8 cellular contexts compared by ENCODE assay signal in genomic region chr14:73770977-73771847, GRCh38. TPM values are rescaled to one million over a fixed set of nuclear protein-coding genes. Genes with fewer than 3 reads are reported as not detected.
DNase-seq lines count a peak whose midpoint lies in the region; ATAC-seq and TF ChIP-seq lines count a peak whose summit lies in the region.

No MANE protein-coding gene starts in this region.

- H3K4me3 Mint-ChIP-seq in activated CD4-positive, alpha-beta T cell treated with anti-CD3 and anti-CD28 coated beads for 36 hours = peak overlapping the region; percentile 30
- peak overlapping the region; percentile 23 for H3K4me3 Mint-ChIP-seq in central memory CD8-positive, alpha-beta T cell

- no peaks in the 10 kb centered on the region for H3K9me3 Mint-ChIP-seq in activated CD4-positive, alpha-beta T cell treated with anti-CD3 and anti-CD28 coated beads for 36 hours (ENCODE audit: low read depth)
- H3K9me3 Mint-ChIP-seq in central memory CD8-positive, alpha-beta T cell = no peaks in the 10 kb centered on the region

- no peaks in the 10 kb centered on the region for H3K9me3 ChIP-seq in psoas muscle

- CTCF ChIA-PET in activated CD4-positive, alpha-beta T cell treated with anti-CD3 and anti-CD28 coated beads for 36 hours (lab: Charles Lee) = interaction anchor here (0.5 to 3.3 kb wide), 10 partner anchors 10 to 43 kb away, joined by 3 to 20 read pairs (median 6); a partner anchor contains a TSS

- POLR2A ChIA-PET in activated CD4-positive, alpha-beta T cell treated with anti-CD3 and anti-CD28 coated beads for 36 hours (lab: Charles Lee) = interaction anchor here (0.7 to 3.7 kb wide), 7 partner anchors 9 to 635 kb away, joined by 3 to 22 read pairs (median 4); partner anchors contain the start of gene PSEN1

- H3K27ac ChIP-seq in psoas muscle = peak overlapping the region; percentile 63

- TF ChIP-seq CTCF in psoas muscle (IDR thresholded peaks at IDR 0.05) = no peak

- H3K4me1 ChIP-seq in psoas muscle = peaks cover 79% of the 10 kb centered on the region

- no peak for ATAC-seq in activated CD4-positive, alpha-beta T cell treated with anti-CD3 and anti-CD28 coated beads for 36 hours
- peak; percentile 14 for ATAC-seq in HG03342 (IDR thresholded peaks at IDR 0.05; ENCODE audit: unreplicated experiment)
- no peak for ATAC-seq in central memory CD8-positive, alpha-beta T cell (replicated peaks; ENCODE audit: extremely low read depth, poor library complexity, severe bottlenecking)
- ATAC-seq in psoas muscle = peak in 2 of 4 donors; percentile 5 to 24

- H3K27me3 ChIP-seq in psoas muscle (ENCODE audit: insufficient read depth in 3 of 3, low read length in 2 of 3) = no peaks in the 10 kb centered on the region

- H3K27ac Mint-ChIP-seq in activated CD4-positive, alpha-beta T cell treated with anti-CD3 and anti-CD28 coated beads for 36 hours = peak overlapping the region; percentile 89
- peak overlapping the region; percentile 81 for H3K27ac Mint-ChIP-seq in central memory CD8-positive, alpha-beta T cell (ENCODE audit: low read depth)

- no peak for DNase-seq in activated CD4-positive, alpha-beta T cell treated with anti-CD3 and anti-CD28 coated beads for 36 hours
- DNase-seq in activated CD4-positive, alpha-beta T cell treated with anti-CD3 and anti-CD28 coated beads for 1 hour = no peak
- no peak for DNase-seq in central memory CD8-positive, alpha-beta T cell (ENCODE audit: low spot score in 2 of 2)
- DNase-seq in psoas muscle (no peak), glomerular visceral epithelial cell (ENCODE audit: extremely low spot score) (no peak), anterior cingulate cortex (lab: John Stamatoyannopoulos, UW) (no peak), NCI-H2227 (lab: John Stamatoyannopoulos, UW; ENCODE audit: unreplicated experiment) (no peak)

- peaks cover 74% of the 10 kb centered on the region for H3K4me1 Mint-ChIP-seq in activated CD4-positive, alpha-beta T cell treated with anti-CD3 and anti-CD28 coated beads for 36 hours
- peaks cover 58% of the 10 kb centered on the region for H3K4me1 Mint-ChIP-seq in central memory CD8-positive, alpha-beta T cell

- H3K27me3 Mint-ChIP-seq in activated CD4-positive, alpha-beta T cell treated with anti-CD3 and anti-CD28 coated beads for 36 hours = no peaks in the 10 kb centered on the region
- no peaks in the 10 kb centered on the region for H3K27me3 Mint-ChIP-seq in central memory CD8-positive, alpha-beta T cell

- H3K36me3 ChIP-seq in psoas muscle (ENCODE audit: insufficient read depth in 1 of 2, low read depth in 1 of 2) = no peaks in the 10 kb centered on the region

- peaks cover 5% of the 10 kb centered on the region for H3K36me3 Mint-ChIP-seq in activated CD4-positive, alpha-beta T cell treated with anti-CD3 and anti-CD28 coated beads for 36 hours (ENCODE audit: low read depth)
- peaks cover 18% of the 10 kb centered on the region for H3K36me3 Mint-ChIP-seq in central memory CD8-positive, alpha-beta T cell (ENCODE audit: insufficient read depth)

- intact Hi-C loops in activated CD4-positive, alpha-beta T cell treated with anti-CD3 and anti-CD28 coated beads for 36 hours (cut with DNase I, micrococcal nuclease) = loop anchor here (1.0 to 2.0 kb wide), 4 partner anchors 11 to 16 kb away; a partner anchor contains a TSS
- intact Hi-C loops in psoas muscle (cut with DNase I) = no loop called here

- 56 to 71% (median 61%) methylated on average over 18 of the region's 18 CpGs for WGBS in psoas muscle, 3 donors

- peak overlapping the region; percentile 5 for H3K4me3 ChIP-seq in psoas muscle

RNA-seq across cellular contexts. Expression of gene PNMA1, which starts 57.0 kb away (rescaled TPM):
- total RNA-seq in activated CD4-positive, alpha-beta T cell treated with anti-CD3 and anti-CD28 coated beads for 36 hours = 10 to 100 TPM; 23.2 to 28.8 TPM
- total RNA-seq in psoas muscle = 10 to 100 TPM in 3 of 4 donors, 1 to 10 TPM in 1; 9.3 to 27.0 (median 17.0) TPM
- 10 to 100 TPM; 11.0 to 28.8 (median 19.6) TPM for polyA plus RNA-seq in psoas muscle

Comparison
In these comparisons a context has a peak if more than half of its experiments do, and no peak if none do; other contexts are left out.
1. intact Hi-C loops: an anchor here in activated CD4-positive, alpha-beta T cell treated with anti-CD3 and anti-CD28 coated beads for 36 hours (1.0 to 2.0 kb wide); none called in psoas muscle.